Comparison of ENCODE assay signal across 8 cellular contexts in genomic region chr5:81751836-81752643, GRCh38. TPM values are rescaled to one million over a fixed set of nuclear protein-coding genes. Genes with fewer than 3 reads are reported as not detected.
DNase-seq lines count a peak whose midpoint lies in the region; TF ChIP-seq lines count a peak whose summit lies in the region.

No MANE protein-coding gene starts in this region.

- TF ChIP-seq POLR2A in spleen (IDR thresholded peaks at IDR 0.05), result peak in 1 of 3 donors; percentile 2

- no peaks in the 10 kb centered on the region for H3K9me3 ChIP-seq in MG63
- H3K9me3 ChIP-seq in ascending aorta, result no peaks in the 10 kb centered on the region
- no peaks in the 10 kb centered on the region for H3K9me3 ChIP-seq in iPS-20b (ENCODE audit: insufficient read depth, low read depth, low read length)
- H3K9me3 ChIP-seq in spleen, result no peaks in the 10 kb centered on the region

- intact Hi-C loops in ascending aorta (cut with DNase I) (loop anchor here (1.0 to 10.0 kb wide), 8 partner anchors 27 to 1723 kb away; partner anchors contain the start of genes ATG10, VCAN and ZCCHC9), spleen (cut with DNase I; ENCODE audit: low total_unique reads) (loop anchor here (5.0 kb wide), 1 partner anchor 100 kb away; no protein-coding TSS in a partner anchor)

- H3K4me1 ChIP-seq in ascending aorta (peaks cover 10 to 42% of the 10 kb centered on the region in 2 donors), iPS-20b (ENCODE audit: insufficient read depth, low read length) (peaks cover 52% of the 10 kb centered on the region), spleen (peaks cover 16 to 41% (median 26%) of the 10 kb centered on the region in 6 donors)

- in situ Hi-C loops in G401 (cut with HindIII; ENCODE audit: low sequenced_read_pairs), result no loop called here

- 28 to 72% (median 29%) methylated on average over 13 to 37 of the region's 37 CpGs for WGBS in spleen, 5 donors

- DNase-seq in G401 (ENCODE audit: low spot score), result peak; percentile 66
- DNase-seq in MG63, result peak; percentile 52
- DNase-seq in ascending aorta (ENCODE audit: low spot score in 2 of 2), result peak in 1 of 2 donors; percentile 81
- DNase-seq in spleen, result no peak
- DNase-seq in OCI-M2 (lab: John Stamatoyannopoulos, UW; ENCODE audit: unreplicated experiment), result no peak
- DNase-seq in NCI-H2081 (lab: John Stamatoyannopoulos, UW), result no peak
- no peak for DNase-seq in 8988T

- H3K4me3 ChIP-seq in MG63, result peak overlapping the region; percentile 75
- peak overlapping the region; percentile 77 to 94 for H3K4me3 ChIP-seq in ascending aorta
- H3K4me3 ChIP-seq in iPS-20b (ENCODE audit: low read length), result peak overlapping the region; percentile 63
- peak overlapping the region; percentile 79 to 99 (median 89) for H3K4me3 ChIP-seq in spleen

- no peaks in the 10 kb centered on the region for H3K36me3 ChIP-seq in MG63
- H3K36me3 ChIP-seq in ascending aorta, result no peaks in the 10 kb centered on the region
- H3K36me3 ChIP-seq in iPS-20b (ENCODE audit: insufficient read depth, low read depth, low read length), result no peaks in the 10 kb centered on the region
- H3K36me3 ChIP-seq in spleen, result no peaks in the 10 kb centered on the region

- peak overlapping the region; percentile 98 to 100 for H3K27ac ChIP-seq in ascending aorta
- H3K27ac ChIP-seq in iPS-20b (ENCODE audit: low read length), result no peak overlapping the region
- peak overlapping the region; percentile 85 to 97 (median 94) for H3K27ac ChIP-seq in spleen

- TF ChIP-seq CTCF in ascending aorta (IDR thresholded peaks at IDR 0.05) (no peak), spleen (IDR thresholded peaks at IDR 0.05 in 8 of 11, conservative IDR thresholded peaks at IDR 0.05 in 3 of 11) (no peak)

- no peaks in the 10 kb centered on the region; the same call in 1 of the 2 replicates for H3K27me3 ChIP-seq in MG63
- no peaks in the 10 kb centered on the region for H3K27me3 ChIP-seq in ascending aorta
- peaks cover 31% of the 10 kb centered on the region for H3K27me3 ChIP-seq in iPS-20b (ENCODE audit: insufficient read depth, low read length)
- H3K27me3 ChIP-seq in spleen (replicated peaks in 1 of 7), result peaks cover 0 to 7% (median 0%) of the 10 kb centered on the region in 7 donors

- H3K9ac ChIP-seq in iPS-20b (ENCODE audit: low read depth, low read length), result peak overlapping the region; percentile 65; the same call in 1 of the 2 replicates

RNA-seq across cellular contexts. Expression of gene SSBP2, which starts 1.1 kb away (rescaled TPM):
- total RNA-seq in G401 (2014; rRNA removed; shearing (Covaris generic)), result 21.8 and 23.7 TPM in 2 replicates
- total RNA-seq in MG63 (2014; rRNA removed; shearing (Covaris generic); ENCODE audit: low replicate concordance), result 12.3 and 13.8 TPM in 2 replicates
- total RNA-seq in ascending aorta (22.4 TPM), spleen (10 to 100 TPM; 21.7 to 40.8 (median 34.4) TPM)
- polyA plus RNA-seq in spleen, result 10 to 100 TPM; 12.2 to 19.9 (median 15.1) TPM

Comparison
In these comparisons a context has a peak if more than half of its experiments do, and no peak if none do; other contexts are left out.
1. DNase-seq: peak in G401 (single experiment) and MG63 (single experiment); none in spleen (single experiment), OCI-M2 (single experiment), NCI-H2081 (0 of 2) and 8988T (single experiment).
2. Peak in every context shown above with its lines, with median percentiles within 50 percentile points of each other: H3K4me3 ChIP-seq.